24 cellular contexts compared by ENCODE assay signal in the genomic region with DNA sequence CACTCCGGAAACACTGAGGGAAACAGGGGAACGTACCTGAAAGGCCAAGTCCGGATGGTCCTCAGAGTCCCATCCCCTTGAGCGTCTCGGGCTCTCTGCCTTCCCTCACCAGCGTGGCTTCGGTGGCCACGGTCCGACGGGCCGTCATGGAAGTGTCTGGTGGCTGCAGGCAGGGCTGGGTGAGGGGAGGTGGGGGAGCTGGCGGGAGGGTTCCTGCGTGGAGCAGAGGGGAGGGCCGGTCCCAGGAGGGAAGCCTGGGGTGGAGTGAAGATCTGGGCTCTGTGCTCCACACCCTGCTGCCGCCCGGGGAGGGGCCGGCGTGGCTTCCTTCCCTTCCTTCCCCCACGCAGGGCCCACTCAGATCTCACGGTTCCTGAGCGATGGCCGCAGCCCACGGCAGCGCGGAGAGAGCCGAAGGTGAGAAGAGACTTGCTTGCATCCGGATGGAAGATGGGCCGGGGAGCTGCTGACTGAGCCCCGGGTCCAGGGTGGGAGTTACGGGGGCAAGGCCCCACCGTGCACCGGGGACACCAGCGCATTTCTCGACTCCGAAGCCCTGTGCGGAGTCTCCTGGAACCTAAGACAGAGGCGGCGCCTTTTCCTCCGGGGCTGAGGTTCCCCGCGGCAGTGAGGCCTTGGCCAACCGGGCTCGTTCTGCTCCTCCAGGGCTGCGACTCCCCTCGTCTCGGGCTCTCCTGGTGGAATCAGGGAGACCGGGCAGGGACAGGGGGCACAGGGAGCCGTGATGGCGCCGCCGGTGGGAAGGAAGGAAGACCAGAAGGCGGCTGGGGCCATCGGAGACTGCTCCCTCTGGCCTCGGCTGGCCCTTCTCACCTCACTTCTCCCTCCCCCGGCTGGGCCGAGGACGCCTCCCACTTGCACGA. TPM values are rescaled to one million over a fixed set of nuclear protein-coding genes. Genes with fewer than 3 reads are reported as not detected.
"Had no signal": no experiment of that assay in that cellular context is flagged by ENCODE, and none has a peak within 500 bp of the region (broad histone marks: within the 10 kb centered on the region; RNA-seq: fewer than 3 reads in every experiment).

No MANE protein-coding gene starts in this region.

- H3K36me3 Mint-ChIP-seq: activated naive CD4-positive, alpha-beta T cell treated with anti-CD3 and anti-CD28 coated beads, Interleukin-2, amount 10 ng/mL, durations not matched to agents 7 days and 5 days had no signal

- H3K27ac Mint-ChIP-seq: activated B cell treated with CpG ODN at 0.5 μM for 24 hours; activated CD4-positive, alpha-beta T cell treated with anti-CD3 and anti-CD28 coated beads for 36 hours; activated naive CD4-positive, alpha-beta T cell treated with anti-CD3 and anti-CD28 coated beads, Interleukin-2, amount 10 ng/mL, durations not matched to agents 7 days and 5 days; nephron progenitor cell; stimulated activated naive CD8-positive, alpha-beta T cell treated with anti-CD3 and anti-CD28 coated beads, Interleukin-15, Interleukin-2, amounts not matched to agents 100 ng/mL and 50 ng/mL, for 24 hours had no signal

- H3K4me3 Mint-ChIP-seq: activated B cell treated with CpG ODN at 0.5 μM for 24 hours; activated CD4-positive, alpha-beta T cell treated with anti-CD3 and anti-CD28 coated beads for 36 hours; activated naive CD4-positive, alpha-beta T cell treated with anti-CD3 and anti-CD28 coated beads, Interleukin-2, amount 10 ng/mL, durations not matched to agents 7 days and 5 days; activated T-cell treated with anti-CD3 and anti-CD28 coated beads, Interleukin-2, amount 50 U/mL, for 4 hours; nephron progenitor cell; stimulated activated naive CD8-positive, alpha-beta T cell treated with anti-CD3 and anti-CD28 coated beads, Interleukin-15, Interleukin-2, amounts not matched to agents 100 ng/mL and 50 ng/mL, for 24 hours had no signal

- H3K27ac ChIP-seq: hepatocyte, sigmoid colon, tibial nerve, uterus had no signal

- H3K4me2 ChIP-seq: hepatocyte, smooth muscle cell had no signal

- H3K27me3 ChIP-seq: hepatocyte, sigmoid colon, tibial nerve, uterus had no signal

- H3K79me2 ChIP-seq: hepatocyte had no signal

- H3K9me3 ChIP-seq: sigmoid colon, tibial nerve, uterus had no signal

- H3K4me1 Mint-ChIP-seq: activated B cell treated with CpG ODN at 0.5 μM for 24 hours; activated CD4-positive, alpha-beta T cell treated with anti-CD3 and anti-CD28 coated beads for 36 hours; activated naive CD4-positive, alpha-beta T cell treated with anti-CD3 and anti-CD28 coated beads, Interleukin-2, amount 10 ng/mL, durations not matched to agents 7 days and 5 days had no signal

- ATAC-seq: activated CD4-positive, alpha-beta T cell treated with anti-CD3 and anti-CD28 coated beads for 36 hours; activated T-cell treated with anti-CD3 and anti-CD28 coated beads, Interleukin-2, amount 50 U/mL, for 4 hours had no signal

- H3K9me3 Mint-ChIP-seq: activated B cell treated with CpG ODN at 0.5 μM for 24 hours; activated naive CD4-positive, alpha-beta T cell treated with anti-CD3 and anti-CD28 coated beads, Interleukin-2, amount 10 ng/mL, durations not matched to agents 7 days and 5 days; activated T-cell treated with anti-CD3 and anti-CD28 coated beads, Interleukin-2, amount 50 U/mL, for 4 hours; stimulated activated naive CD8-positive, alpha-beta T cell treated with anti-CD3 and anti-CD28 coated beads, Interleukin-15, Interleukin-2, amounts not matched to agents 100 ng/mL and 50 ng/mL, for 24 hours had no signal

- H3K4me1 ChIP-seq: uterus had no signal

- H3K36me3 ChIP-seq: sigmoid colon, tibial nerve, uterus had no signal

- H3K4me3 ChIP-seq: hepatocyte, sigmoid colon, smooth muscle cell, tibial nerve, uterus had no signal

- H2AFZ ChIP-seq: hepatocyte had no signal

- DNase-seq: activated B cell treated with CpG ODN at 0.5 μM for 24 hours; activated CD4-positive, alpha-beta T cell treated with anti-CD3 and anti-CD28 coated beads for 36 hours; activated CD4-positive, alpha-beta T cell treated with anti-CD3 and anti-CD28 coated beads, Interleukin-2, amount 50 U/mL, for 4 hours; activated CD8-positive, alpha-beta memory T cell treated with anti-CD3 and anti-CD28 coated beads, Interleukin-2, amount 50 U/mL, for 48 hours; activated naive CD4-positive, alpha-beta T cell treated with anti-CD3 and anti-CD28 coated beads, Interleukin-2, amount 10 ng/mL, durations not matched to agents 7 days and 5 days; activated T-cell treated with anti-CD3 and anti-CD28 coated beads, Interleukin-2, amount 50 U/mL, for 4 hours; amygdala; cerebellar nuclear complex; effector CD8-positive, alpha-beta T cell; foreskin melanocyte; glutamatergic neuron; nephron progenitor cell; nucleus accumbens; sigmoid colon; stimulated activated CD4-positive, alpha-beta T cell treated with anti-CD3 and anti-CD28 coated beads, Interleukin-4, amount 100 ng/mL, for 1 hour; T-helper 1 cell; uterus had no signal

RNA-seq across cellular contexts. Expression of gene KCNF1, which starts 49.1 kb away (rescaled TPM):
- total RNA-seq: activated B cell treated with CpG ODN at 0.5 μM for 24 hours; activated CD4-positive, alpha-beta T cell treated with anti-CD3 and anti-CD28 coated beads for 36 hours; activated CD8-positive, alpha-beta memory T cell treated with anti-CD3 and anti-CD28 coated beads for 36 hours; activated T-cell treated with anti-CD3 and anti-CD28 coated beads, Interleukin-2, amount 50 U/mL, for 4 hours; mononuclear cell; smooth muscle cell had no signal
- polyA plus RNA-seq: liver had no signal
